In genomic region chr15:60479711-60480110, GRCh38 we compare ENCODE assay signal across 8 cellular contexts. TPM values are rescaled to one million over a fixed set of nuclear protein-coding genes. Genes with fewer than 3 reads are reported as not detected.
DNase-seq lines count a peak whose midpoint lies in the region; ATAC-seq and TF ChIP-seq lines count a peak whose summit lies in the region.

No MANE protein-coding gene starts in this region.

- peaks cover 31 to 44% (median 38%) of the 10 kb centered on the region in 10 experiments for H3K4me1 ChIP-seq in BLaER1 treated with 17β-estradiol and CSF1 and Interleukin-3, amounts not matched to agents 10 nM and 100 nM
- peaks cover 12% of the 10 kb centered on the region for H3K4me1 ChIP-seq in mucosa of stomach (ENCODE audit: control insufficient read depth, insufficient read depth, low read length)

- peak overlapping the region; percentile 75 to 92 (median 89) for H3K4me2 ChIP-seq in BLaER1 treated with 17β-estradiol and CSF1 and Interleukin-3, amounts not matched to agents 10 nM and 100 nM

- H3K4me3 ChIP-seq in BLaER1 treated with 17β-estradiol and CSF1 and Interleukin-3, amounts not matched to agents 10 nM and 100 nM, result peak overlapping the region; percentile 66 to 91 (median 80)
- H3K4me3 ChIP-seq in Jurkat, Clone E6-1 (ENCODE audit: low read length), result peak overlapping the region; percentile 93
- peak overlapping the region; percentile 86 for H3K4me3 ChIP-seq in mucosa of stomach (ENCODE audit: low read length)

- no peaks in the 10 kb centered on the region for H3K9me3 ChIP-seq in BLaER1 treated with 17β-estradiol and CSF1 and Interleukin-3, amounts not matched to agents 10 nM and 100 nM (replicated peaks in 1 of 11)
- H3K9me3 ChIP-seq in mucosa of stomach (ENCODE audit: control insufficient read depth, low read length), result no peaks in the 10 kb centered on the region

- peak overlapping the region; percentile 97 to 100 (median 99) for H3K4me3 Mint-ChIP-seq in brain

- peak; percentile 7 for DNase-seq in Jurkat, Clone E6-1 (ENCODE audit: low read depth, low spot score)
- DNase-seq in activated gamma-delta T cell (lab: John Stamatoyannopoulos, UW) (no peak), NCI-H446 treated with DMSO at 0.1 percent for 48 hours (lab: John Stamatoyannopoulos, UW) (no peak)

- peaks cover 4% of the 10 kb centered on the region for H3K27me3 Mint-ChIP-seq in brain

- H3K4me1 Mint-ChIP-seq in brain, result peaks cover 55% of the 10 kb centered on the region

- peak overlapping the region; percentile 98 to 100 (median 99) for H3K27ac Mint-ChIP-seq in brain

- peak overlapping the region; percentile 24 to 99 (median 96); a peak in 21 of 22 replicates for H3K27ac ChIP-seq in BLaER1 treated with 17β-estradiol and CSF1 and Interleukin-3, amounts not matched to agents 10 nM and 100 nM

- no peaks in the 10 kb centered on the region for H4K20me1 ChIP-seq in BLaER1 treated with 17β-estradiol and CSF1 and Interleukin-3, amounts not matched to agents 10 nM and 100 nM

- H3K36me3 ChIP-seq in BLaER1 treated with 17β-estradiol and CSF1 and Interleukin-3, amounts not matched to agents 10 nM and 100 nM, result peaks cover 0 to 21% (median 4%) of the 10 kb centered on the region in 11 experiments; a peak in 15 of 22 replicates
- H3K36me3 ChIP-seq in mucosa of stomach (ENCODE audit: control insufficient read depth, insufficient read depth, low read length), result no peaks in the 10 kb centered on the region

- H3K27me3 ChIP-seq in BLaER1 treated with 17β-estradiol and CSF1 and Interleukin-3, amounts not matched to agents 10 nM and 100 nM, result no peaks in the 10 kb centered on the region
- no peaks in the 10 kb centered on the region for H3K27me3 ChIP-seq in mucosa of stomach (ENCODE audit: control insufficient read depth, insufficient read depth, low read length)

- no peak for TF ChIP-seq CTCF in brain (conservative IDR thresholded peaks at IDR 0.05)

- ATAC-seq in HG02759 (IDR thresholded peaks at IDR 0.05; ENCODE audit: unreplicated experiment) (no peak), HG03039 (IDR thresholded peaks at IDR 0.05; ENCODE audit: unreplicated experiment) (no peak)

- peaks cover 4% of the 10 kb centered on the region for H3K36me3 Mint-ChIP-seq in brain

- H3K9ac ChIP-seq in BLaER1 treated with 17β-estradiol and CSF1 and Interleukin-3, amounts not matched to agents 10 nM and 100 nM, result peak overlapping the region; percentile 87 to 99 (median 94); a peak in 21 of 22 replicates
- peak overlapping the region; percentile 92 for H3K9ac ChIP-seq in mucosa of stomach (ENCODE audit: low read length)

- peaks cover 0 to 4% (median 0%) of the 10 kb centered on the region in 5 experiments for H3K9me3 Mint-ChIP-seq in brain

RNA-seq across cellular contexts. Expression of gene ICE2, which starts 0.8 kb away (rescaled TPM):
- 73.3 TPM for polyA plus RNA-seq in Jurkat, Clone E6-1 (2012; ENCODE audit: insufficient read depth, insufficient read length)
- polyA plus RNA-seq in brain (ENCODE audit: insufficient read depth, low read depth, low replicate concordance), result 17.5 TPM
